In genomic region chr4:153152453-153153338, GRCh38 we compare ENCODE assay signal across 8 cellular contexts. TPM values are rescaled to one million over a fixed set of nuclear protein-coding genes. Genes with fewer than 3 reads are reported as not detected.
DNase-seq lines count a peak whose midpoint lies in the region; ATAC-seq and TF ChIP-seq lines count a peak whose summit lies in the region.

No MANE protein-coding gene starts in this region.

- TF ChIP-seq EP300 in ovary (IDR thresholded peaks at IDR 0.05) = no peak
- no peak for TF ChIP-seq EP300 in upper lobe of left lung (IDR thresholded peaks at IDR 0.05)

- TF ChIP-seq CTCF in Peyer's patch (IDR thresholded peaks at IDR 0.05) = no peak
- no peak for TF ChIP-seq CTCF in ovary (IDR thresholded peaks at IDR 0.05)
- TF ChIP-seq CTCF in upper lobe of left lung (IDR thresholded peaks at IDR 0.05) = no peak

- intact Hi-C loops in ovary (cut with DNase I) = loop anchor here in 3 of 4 donors (5.0 to 10.0 kb wide), 3 partner anchors 72 to 312 kb away; partner anchors contain the start of gene TMEM131L (in 1 of the 3)

- peak; percentile 71 for DNase-seq in Ammon's horn (ENCODE audit: low spot score)
- peak; percentile 22 for DNase-seq in HuH-7.5 (ENCODE audit: low spot score)
- DNase-seq in Peyer's patch = peak; percentile 19 to 68 (median 65)
- peak; percentile 24 for DNase-seq in activated gamma-delta T cell treated with anti-CD3 and anti-CD28 coated beads, Interleukin-2, amount 50 U/mL, for 16 hours (ENCODE audit: low read depth)
- peak; percentile 52 for DNase-seq in glomerular visceral epithelial cell (ENCODE audit: extremely low spot score)
- peak; percentile 21 to 49 (median 37) for DNase-seq in ovary
- DNase-seq in upper lobe of left lung = peak; percentile 32 to 82

- ATAC-seq in GM19452 (IDR thresholded peaks at IDR 0.05; ENCODE audit: unreplicated experiment) (peak; percentile 24), upper lobe of left lung (ENCODE audit: low FRiP score in 2 of 2) (peak in 1 of 2 donors; percentile 34)

- TF ChIP-seq POLR2A in Peyer's patch (IDR thresholded peaks at IDR 0.05) (no peak), ovary (IDR thresholded peaks at IDR 0.05) (no peak), upper lobe of left lung (IDR thresholded peaks at IDR 0.05) (no peak)

- peak overlapping the region; percentile 37 to 68 (median 56) for H3K4me3 ChIP-seq in Peyer's patch
- peak overlapping the region; percentile 46 for H3K4me3 ChIP-seq in ovary
- peak overlapping the region; percentile 26 to 57 (median 54) for H3K4me3 ChIP-seq in upper lobe of left lung

- H3K27ac ChIP-seq in Peyer's patch (peak overlapping the region; percentile 14 to 53 (median 26)), ovary (peak overlapping the region in 1 of 2 donors; percentile 19), upper lobe of left lung (no peak overlapping the region)

- WGBS in ovary, 3 donors = 1 to 2% (median 1%) methylated on average over 44 to 45 of the region's 45 CpGs
- 1 to 2% methylated on average over 27 to 40 of the region's 45 CpGs for WGBS in upper lobe of left lung, 2 donors

- peaks cover 0 to 23% (median 17%) of the 10 kb centered on the region in 4 donors for H3K4me1 ChIP-seq in Peyer's patch
- H3K4me1 ChIP-seq in ovary (ENCODE audit: insufficient read depth) = peaks cover 1% of the 10 kb centered on the region
- H3K4me1 ChIP-seq in upper lobe of left lung = peaks cover 17 to 31% (median 27%) of the 10 kb centered on the region in 4 donors

- H3K27me3 ChIP-seq in Peyer's patch = no peaks in the 10 kb centered on the region
- H3K27me3 ChIP-seq in ovary = no peaks in the 10 kb centered on the region
- H3K27me3 ChIP-seq in upper lobe of left lung = no peaks in the 10 kb centered on the region

- no peaks in the 10 kb centered on the region for H3K36me3 ChIP-seq in Peyer's patch
- no peaks in the 10 kb centered on the region for H3K36me3 ChIP-seq in ovary
- no peaks in the 10 kb centered on the region for H3K36me3 ChIP-seq in upper lobe of left lung

- H3K9me3 ChIP-seq in Peyer's patch (no peaks in the 10 kb centered on the region), ovary (no peaks in the 10 kb centered on the region), upper lobe of left lung (no peaks in the 10 kb centered on the region)

RNA-seq across cellular contexts. Expression of gene TRIM2, which starts 51.5 kb away (rescaled TPM):
- 100 to 1,000 TPM in 3 of 4 donors, 10 to 100 TPM in 1; 58.6 to 158 (median 144) TPM for total RNA-seq in Peyer's patch
- 10 to 100 TPM; 30.4 to 57.5 (median 45.7) TPM for total RNA-seq in ovary
- polyA plus RNA-seq in ovary = 10 to 100 TPM in 1 of 2 donors, 1 to 10 TPM in 1; 9.5 to 17.9 TPM
- total RNA-seq in upper lobe of left lung = 10 to 100 TPM; 17.6 to 45.1 (median 30.2) TPM

Comparison
In these comparisons a context has a peak if more than half of its experiments do, and no peak if none do; other contexts are left out.
1. H3K27ac ChIP-seq: peak in Peyer's patch (4 of 4); none in upper lobe of left lung (0 of 4).
2. Peak in every context shown above with its lines, with median percentiles within 50 percentile points of each other: DNase-seq and H3K4me3 ChIP-seq.